In genomic region chr18:25351773-25352628, GRCh38 we compare ENCODE assay signal across 8 cellular contexts. TPM values are rescaled to one million over a fixed set of nuclear protein-coding genes. Genes with fewer than 3 reads are reported as not detected.
DNase-seq lines count a peak whose midpoint lies in the region; ATAC-seq and TF ChIP-seq lines count a peak whose summit lies in the region.

Gene ZNF521, minus strand, starts transcription at chr18:25352166. Its CDS starts 1,220 bp downstream, at chr18:25350946.

- in situ Hi-C loops in HAP-1 (cut with MboI; ENCODE audit: low sequenced_read_pairs): no loop called here

- peak within 1 kb of the TSS; percentile 68 for H3K4me2 ChIP-seq in MM.1S (ENCODE audit: low read depth, low read length)

- H3K4me3 ChIP-seq in HAP-1 (peak within 1 kb of the TSS; percentile 31), MM.1S (ENCODE audit: low read length) (peak within 1 kb of the TSS; percentile 81), SJCRH30 (peak within 1 kb of the TSS; percentile 96), upper lobe of right lung (peak within 1 kb of the TSS; percentile 76)

- H3K27ac ChIP-seq in MM.1S (ENCODE audit: low read length): peak within 1 kb of the TSS; percentile 89
- peak within 1 kb of the TSS; percentile 87 for H3K27ac ChIP-seq in SJCRH30
- peak within 1 kb of the TSS; percentile 80 for H3K27ac ChIP-seq in upper lobe of right lung

- peak within 1 kb of the TSS; percentile 68; the same call in 1 of the 2 replicates for H2AFZ ChIP-seq in MM.1S (ENCODE audit: low read length)

- peak within 1 kb of the TSS; percentile 86 for H3K9ac ChIP-seq in MM.1S (ENCODE audit: low read length)

- no peaks in the 10 kb centered on the region for H3K9me3 ChIP-seq in HAP-1
- no peaks in the 10 kb centered on the region for H3K9me3 ChIP-seq in MM.1S (replicated peaks; ENCODE audit: insufficient read depth, low read length)
- no peaks in the 10 kb centered on the region for H3K9me3 ChIP-seq in SJCRH30 (replicated peaks)
- H3K9me3 ChIP-seq in upper lobe of right lung: no peaks in the 10 kb centered on the region

- ATAC-seq in Right ventricle myocardium inferior: peak; percentile 92
- peak; percentile 97 for ATAC-seq in upper lobe of right lung

- H3K4me1 ChIP-seq in HAP-1: peaks cover 3% of the 10 kb centered on the region; the same call in 1 of the 2 replicates
- no peaks in the 10 kb centered on the region for H3K4me1 ChIP-seq in MM.1S (ENCODE audit: low read length)
- H3K4me1 ChIP-seq in SJCRH30: no peaks in the 10 kb centered on the region
- peaks cover 5% of the 10 kb centered on the region for H3K4me1 ChIP-seq in upper lobe of right lung

- H3K79me2 ChIP-seq in MM.1S (ENCODE audit: low read length): peaks cover 88% of the 10 kb centered on the region

- intact Hi-C loops in Right ventricle myocardium inferior (cut with DNase I) (loop anchor here (1.0 to 10.0 kb wide), 5 partner anchors 121 to 483 kb away; no protein-coding TSS in a partner anchor), upper lobe of right lung (cut with DNase I) (no loop called here)

- peaks cover 20% of the 10 kb centered on the region for H3F3A ChIP-seq in MM.1S (ENCODE audit: insufficient read depth, low read length)

- H3K9me2 ChIP-seq in MM.1S (replicated peaks; ENCODE audit: insufficient read depth, low read length): no peaks in the 10 kb centered on the region

- H3K27me3 ChIP-seq in HAP-1 (ENCODE audit: low read depth) (peaks cover 66% of the 10 kb centered on the region), MM.1S (replicated peaks; ENCODE audit: insufficient read depth, low read length) (no peaks in the 10 kb centered on the region), SJCRH30 (no peaks in the 10 kb centered on the region), upper lobe of right lung (peaks cover 16% of the 10 kb centered on the region)

- H4K20me1 ChIP-seq in MM.1S (ENCODE audit: insufficient read depth, low read length): no peaks in the 10 kb centered on the region

- no peaks in the 10 kb centered on the region for H3K36me3 ChIP-seq in HAP-1 (replicated peaks)
- no peaks in the 10 kb centered on the region for H3K36me3 ChIP-seq in MM.1S (replicated peaks; ENCODE audit: insufficient read depth, low read length)
- no peaks in the 10 kb centered on the region for H3K36me3 ChIP-seq in SJCRH30
- no peaks in the 10 kb centered on the region for H3K36me3 ChIP-seq in upper lobe of right lung

- TF ChIP-seq CTCF in MM.1S (IDR thresholded peaks at IDR 0.05; ENCODE audit: low read length): no peak
- TF ChIP-seq CTCF in upper lobe of right lung (IDR thresholded peaks at IDR 0.05): peak; percentile 21

- DNase-seq in EL (peak; percentile 80), HAP-1 (ENCODE audit: low spot score in 2 of 2) (peak; percentile 60 to 76), MM.1S (peak; percentile 89), SJCRH30 (peak; percentile 84 to 90), amniotic epithelial cell (ENCODE audit: low read depth) (peak; percentile 87), Right ventricle myocardium inferior (ENCODE audit: missing footprints) (peak; percentile 85), nucleus accumbens (lab: John Stamatoyannopoulos, UW) (peak in 55 of 56 donors; percentile 20 to 89 (median 80)), upper lobe of right lung (peak; percentile 88)

RNA-seq across cellular contexts. Expression of gene ZNF521, which starts in this region (rescaled TPM):
- total RNA-seq in SJCRH30 (2014; rRNA removed; shearing (Covaris generic)): 17.6 and 20.3 TPM in 2 replicates
- total RNA-seq in Right ventricle myocardium inferior (29.6 TPM), upper lobe of right lung (25.0 TPM)

Comparison
In these comparisons a context has a peak if more than half of its experiments do, and no peak if none do; other contexts are left out.
1. Peak in every context shown above with its lines: DNase-seq, ATAC-seq, H3K4me3 ChIP-seq and H3K27ac ChIP-seq.
2. H3K4me3 ChIP-seq: peak in every context shown above with its lines; median percentile 96 in SJCRH30; 81 in MM.1S; 76 in upper lobe of right lung; 31 in HAP-1.